In the genomic region with DNA sequence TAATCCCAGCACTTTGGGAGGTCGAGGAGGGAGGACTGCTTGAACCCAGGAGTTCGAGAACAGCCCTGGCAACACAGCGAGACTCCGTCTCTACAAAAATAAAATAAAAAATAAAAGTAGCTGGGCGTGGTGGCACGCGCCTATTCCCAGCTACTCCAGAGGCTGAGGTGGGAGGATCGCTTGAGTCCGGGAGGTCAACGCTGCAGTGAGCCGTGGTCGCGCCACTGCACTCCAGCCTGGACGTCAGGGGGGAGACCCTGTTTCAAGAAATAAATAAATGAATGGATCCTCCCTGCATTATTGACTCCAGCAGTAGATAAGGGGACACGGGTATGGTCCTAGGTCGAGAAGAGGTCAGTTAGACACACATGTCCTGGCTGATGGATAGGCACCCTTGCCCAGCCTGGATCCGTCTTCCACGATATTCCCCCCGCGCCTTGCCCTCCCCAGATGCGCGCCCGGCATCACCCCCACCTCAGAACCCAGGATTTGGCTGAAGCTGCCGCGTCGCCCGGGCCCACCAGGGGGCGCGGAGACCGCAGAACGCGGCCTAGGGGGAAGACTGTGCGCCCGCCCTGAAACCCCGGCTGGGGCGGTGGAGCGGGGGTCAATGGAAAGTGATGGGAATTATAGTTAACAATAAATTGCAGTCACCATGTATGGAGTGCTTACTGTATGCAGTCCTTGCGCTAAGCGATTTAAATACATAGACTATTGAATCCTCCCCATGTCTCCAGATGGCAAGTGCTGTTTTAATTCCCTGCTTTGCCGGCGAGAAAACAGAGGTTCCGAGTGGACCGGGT, we compare ENCODE assay signal across 9 cellular contexts. TPM values are rescaled to one million over a fixed set of nuclear protein-coding genes. Genes with fewer than 3 reads are reported as not detected.
DNase-seq lines count a peak whose midpoint lies in the region; ATAC-seq and TF ChIP-seq lines count a peak whose summit lies in the region.
"Had no signal": no experiment of that assay in that cellular context is flagged by ENCODE, and none has a peak within 500 bp of the region (broad histone marks: within the 10 kb centered on the region; RNA-seq: fewer than 3 reads in every experiment).

No MANE protein-coding gene starts in this region.

- ATAC-seq in Panc1 (peak; percentile 73), HG03439 (IDR thresholded peaks at IDR 0.05; ENCODE audit: unreplicated experiment) (no peak)
- ATAC-seq in naive thymus-derived CD4-positive, alpha-beta T cell = peak; percentile 18
- peak; percentile 48 for ATAC-seq in stimulated activated naive CD8-positive, alpha-beta T cell treated with anti-CD3 and anti-CD28 coated beads, Interleukin-15, Interleukin-2, amounts not matched to agents 100 U/mL and 50 U/mL, for 24 hours

- intact Hi-C loops in Panc1 (cut with micrococcal nuclease; ENCODE audit: unreplicated experiment) = no loop called here
- intact Hi-C loops in activated T-helper 2 cell treated with anti-CD3 and anti-CD28 coated beads, Interferon-gamma antibody, Interleukin-2, Interleukin-4, amounts not matched to agents 10 μg/mL and 5 μg/mL and 100 μg/mL, durations not matched to agents 14 hours and 24 hours and 36 hours (cut with micrococcal nuclease) = loop anchor here (1.0 kb wide), 1 partner anchor 19 kb away; no protein-coding TSS in a partner anchor
- intact Hi-C loops in naive thymus-derived CD4-positive, alpha-beta T cell (cut with micrococcal nuclease) = loop anchor here (1.0 kb wide), 1 partner anchor 19 kb away; no protein-coding TSS in a partner anchor

- H3K36me3 ChIP-seq in Panc1 (ENCODE audit: control insufficient read depth, insufficient read depth, low read length) = no peaks in the 10 kb centered on the region
- H3K36me3 ChIP-seq in naive thymus-derived CD4-positive, alpha-beta T cell (ENCODE audit: control insufficient read depth in 2 of 3, insufficient read depth in 3 of 3, low read length in 3 of 3) = no peaks in the 10 kb centered on the region

- POLR2A ChIA-PET in Panc1 (lab: Charles Lee) = interaction anchor here (2.7 kb wide), 1 partner anchor 15 kb away, joined by 16 read pairs; the partner anchor contains the start of gene JUNB
- POLR2A ChIA-PET in naive thymus-derived CD4-positive, alpha-beta T cell (lab: Charles Lee) = interaction anchor here (0.6 to 12.9 kb wide), 13 partner anchors 8 to 143 kb away, joined by 3 to 621 read pairs (median 5); partner anchors contain the start of genes DNASE2, GET3, JUNB and PRDX2

- H3K36me3 Mint-ChIP-seq in IgD-negative memory B cell = no peaks in the 10 kb centered on the region
- H3K36me3 Mint-ChIP-seq in activated T-helper 2 cell treated with anti-CD3 and anti-CD28 coated beads, Interferon-gamma antibody, Interleukin-2, Interleukin-4, amounts not matched to agents 10 μg/mL and 5 μg/mL and 100 μg/mL, durations not matched to agents 14 hours and 24 hours and 36 hours (ENCODE audit: low read depth) = no peaks in the 10 kb centered on the region
- H3K36me3 Mint-ChIP-seq in naive thymus-derived CD4-positive, alpha-beta T cell = no peaks in the 10 kb centered on the region

- H3K4me1 Mint-ChIP-seq in IgD-negative memory B cell = peaks cover 20 to 29% (median 22%) of the 10 kb centered on the region in 3 donors
- H3K4me1 Mint-ChIP-seq in activated T-helper 2 cell treated with anti-CD3 and anti-CD28 coated beads, Interferon-gamma antibody, Interleukin-2, Interleukin-4, amounts not matched to agents 10 μg/mL and 5 μg/mL and 100 μg/mL, durations not matched to agents 14 hours and 24 hours and 36 hours (ENCODE audit: low read depth) = peaks cover 28% of the 10 kb centered on the region
- peaks cover 20 to 45% (median 39%) of the 10 kb centered on the region in 7 donors for H3K4me1 Mint-ChIP-seq in naive thymus-derived CD4-positive, alpha-beta T cell

- in situ Hi-C loops in Panc1 (cut with HindIII; ENCODE audit: low pct_unique_long_range_greater_than_20kb, low sequenced_read_pairs) = no loop called here

- H3K9me3 ChIP-seq in Panc1 (ENCODE audit: control insufficient read depth, insufficient read depth, low read depth, low read length) = no peaks in the 10 kb centered on the region
- H3K9me3 ChIP-seq in naive thymus-derived CD4-positive, alpha-beta T cell (ENCODE audit: control insufficient read depth in 2 of 3, low read length in 3 of 3) = no peaks in the 10 kb centered on the region

- peaks cover 16% of the 10 kb centered on the region for H3K4me1 ChIP-seq in Panc1 (ENCODE audit: control insufficient read depth, insufficient read depth, low read length)
- H3K4me1 ChIP-seq in naive thymus-derived CD4-positive, alpha-beta T cell (ENCODE audit: control insufficient read depth in 2 of 2, insufficient read depth in 2 of 2, low read length in 2 of 2) = peaks cover 16 to 28% of the 10 kb centered on the region in 2 donors

- DNase-seq in GDM1 (lab: John Stamatoyannopoulos, UW) (peak; percentile 55), Panc1 (ENCODE audit: low read depth, low spot score) (no peak), fibroblast of peridontal ligament (ENCODE audit: extremely low read depth) (peak; percentile 71)
- DNase-seq in activated T-helper 2 cell treated with anti-CD3 and anti-CD28 coated beads, Interferon-gamma antibody, Interleukin-2, Interleukin-4, amounts not matched to agents 10 μg/mL and 5 μg/mL and 100 μg/mL, durations not matched to agents 14 hours and 24 hours and 36 hours (ENCODE audit: low spot score) = peak; percentile 79
- peak; percentile 69 to 89 (median 82) for DNase-seq in naive thymus-derived CD4-positive, alpha-beta T cell
- DNase-seq in stimulated activated naive CD8-positive, alpha-beta T cell treated with anti-CD3 and anti-CD28 coated beads, Interleukin-15, Interleukin-2, amounts not matched to agents 100 U/mL and 50 U/mL, for 24 hours = peak; percentile 93

- H3K27me3 Mint-ChIP-seq in IgD-negative memory B cell = no peaks in the 10 kb centered on the region
- H3K27me3 Mint-ChIP-seq in activated T-helper 2 cell treated with anti-CD3 and anti-CD28 coated beads, Interferon-gamma antibody, Interleukin-2, Interleukin-4, amounts not matched to agents 10 μg/mL and 5 μg/mL and 100 μg/mL, durations not matched to agents 14 hours and 24 hours and 36 hours (ENCODE audit: low read depth) = no peaks in the 10 kb centered on the region
- no peaks in the 10 kb centered on the region for H3K27me3 Mint-ChIP-seq in naive thymus-derived CD4-positive, alpha-beta T cell

- CTCF ChIA-PET in Panc1 (lab: Charles Lee) = interaction anchor here (0.6 to 3.3 kb wide), 7 partner anchors 10 to 163 kb away, joined by 3 to 23 read pairs (median 4); partner anchors contain the start of gene JUNB
- CTCF ChIA-PET in naive thymus-derived CD4-positive, alpha-beta T cell (lab: Charles Lee) = interaction anchor here (0.6 to 5.4 kb wide), 8 partner anchors 11 to 1373 kb away, joined by 3 to 169 read pairs (median 7); partner anchors contain the start of genes JUNB, PRDX2 and THSD8

- H3K4me3 ChIP-seq in Panc1 (ENCODE audit: low read depth in 2 of 2, low read length in 2 of 2) = peak overlapping the region; percentile 53 to 81
- H3K4me3 ChIP-seq in naive thymus-derived CD4-positive, alpha-beta T cell (ENCODE audit: low read length) = peak overlapping the region; percentile 76

- H3K27ac ChIP-seq in Panc1 (ENCODE audit: low read length) = peak overlapping the region; percentile 87
- peak overlapping the region; percentile 94 for H3K27ac ChIP-seq in naive thymus-derived CD4-positive, alpha-beta T cell (ENCODE audit: low read depth, low read length)

- no peaks in the 10 kb centered on the region for H3K9me3 Mint-ChIP-seq in IgD-negative memory B cell
- H3K9me3 Mint-ChIP-seq in activated T-helper 2 cell treated with anti-CD3 and anti-CD28 coated beads, Interferon-gamma antibody, Interleukin-2, Interleukin-4, amounts not matched to agents 10 μg/mL and 5 μg/mL and 100 μg/mL, durations not matched to agents 14 hours and 24 hours and 36 hours = no peaks in the 10 kb centered on the region
- peaks cover 0 to 8% (median 0%) of the 10 kb centered on the region in 11 donors for H3K9me3 Mint-ChIP-seq in naive thymus-derived CD4-positive, alpha-beta T cell

- BruUV-seq in Panc1 (replicated peaks; lab: Mats Ljungman, UMichigan) = no TSS peak

- TF ChIP-seq CTCF in Panc1 (IDR thresholded peaks at IDR 0.05) = peak; percentile 94

- H3K4me3 Mint-ChIP-seq in IgD-negative memory B cell = peak overlapping the region; percentile 82 to 96 (median 92)
- H3K4me3 Mint-ChIP-seq in activated T-helper 2 cell treated with anti-CD3 and anti-CD28 coated beads, Interferon-gamma antibody, Interleukin-2, Interleukin-4, amounts not matched to agents 10 μg/mL and 5 μg/mL and 100 μg/mL, durations not matched to agents 14 hours and 24 hours and 36 hours (ENCODE audit: low read depth) = peak overlapping the region; percentile 88
- peak overlapping the region; percentile 82 to 95 (median 87) for H3K4me3 Mint-ChIP-seq in naive thymus-derived CD4-positive, alpha-beta T cell

- no peaks in the 10 kb centered on the region for H3K27me3 ChIP-seq in Panc1 (ENCODE audit: control insufficient read depth, insufficient read depth, low read length)
- H3K27me3 ChIP-seq in naive thymus-derived CD4-positive, alpha-beta T cell (ENCODE audit: control insufficient read depth in 2 of 2, insufficient read depth in 2 of 2, low read length in 2 of 2) = no peaks in the 10 kb centered on the region

- peak overlapping the region; percentile 92 to 97 (median 95) for H3K27ac Mint-ChIP-seq in IgD-negative memory B cell
- H3K27ac Mint-ChIP-seq in activated T-helper 2 cell treated with anti-CD3 and anti-CD28 coated beads, Interferon-gamma antibody, Interleukin-2, Interleukin-4, amounts not matched to agents 10 μg/mL and 5 μg/mL and 100 μg/mL, durations not matched to agents 14 hours and 24 hours and 36 hours = peak overlapping the region; percentile 94
- H3K27ac Mint-ChIP-seq in naive thymus-derived CD4-positive, alpha-beta T cell = peak overlapping the region; percentile 42 to 98 (median 94)

RNA-seq across cellular contexts. Expression of gene HOOK2, which starts 2.1 kb away (rescaled TPM):
- 6.6 TPM for polyA plus RNA-seq in IgD-negative memory B cell
- total RNA-seq in Panc1 (2021; ENCODE audit: unreplicated experiment) = 14.3 TPM
- 27.7 TPM for polyA plus RNA-seq in Panc1 (2012; ENCODE audit: insufficient read length)
- total RNA-seq in activated T-helper 2 cell treated with anti-CD3 and anti-CD28 coated beads, Interferon-gamma antibody, Interleukin-2, Interleukin-4, amounts not matched to agents 10 μg/mL and 5 μg/mL and 100 μg/mL, durations not matched to agents 14 hours and 24 hours and 36 hours = 18.3 and 25.1 TPM in 2 replicates
- total RNA-seq in naive thymus-derived CD4-positive, alpha-beta T cell = 10 to 100 TPM; 16.6 to 37.5 (median 22.3) TPM
- polyA plus RNA-seq in naive thymus-derived CD4-positive, alpha-beta T cell = 1 to 10 TPM; 4.0 to 5.3 TPM

RNA-seq across cellular contexts. Expression of gene JUNB, which starts 13.9 kb away (rescaled TPM):
- polyA plus RNA-seq in IgD-negative memory B cell = 955 TPM
- 49.7 TPM for total RNA-seq in Panc1 (2021; ENCODE audit: unreplicated experiment)
- 73.3 TPM for polyA plus RNA-seq in Panc1 (2012; ENCODE audit: insufficient read length)
- 333 and 351 TPM in 2 replicates for total RNA-seq in activated T-helper 2 cell treated with anti-CD3 and anti-CD28 coated beads, Interferon-gamma antibody, Interleukin-2, Interleukin-4, amounts not matched to agents 10 μg/mL and 5 μg/mL and 100 μg/mL, durations not matched to agents 14 hours and 24 hours and 36 hours
- total RNA-seq in naive thymus-derived CD4-positive, alpha-beta T cell = 1,000 to 10,000 TPM in 2 of 5 experiments, 100 to 1,000 TPM in 3; 107 to 2,198 (median 203) TPM
- 1,000 to 10,000 TPM in 1 of 2 donors, 100 to 1,000 TPM in 1; 690 to 1,125 TPM for polyA plus RNA-seq in naive thymus-derived CD4-positive, alpha-beta T cell

RNA-seq across cellular contexts. Expression of gene PRDX2, which starts 24.2 kb away (rescaled TPM):
- polyA plus RNA-seq in IgD-negative memory B cell = 195 TPM
- total RNA-seq in Panc1 (2021; ENCODE audit: unreplicated experiment) = 61.0 TPM
- polyA plus RNA-seq in Panc1 (2012; ENCODE audit: insufficient read length) = 149 TPM
- 274 and 279 TPM in 2 replicates for total RNA-seq in activated T-helper 2 cell treated with anti-CD3 and anti-CD28 coated beads, Interferon-gamma antibody, Interleukin-2, Interleukin-4, amounts not matched to agents 10 μg/mL and 5 μg/mL and 100 μg/mL, durations not matched to agents 14 hours and 24 hours and 36 hours
- total RNA-seq in naive thymus-derived CD4-positive, alpha-beta T cell = 100 to 1,000 TPM in 3 of 5 experiments, 10 to 100 TPM in 2; 75.1 to 297 (median 117) TPM
- 100 to 1,000 TPM; 313 to 359 TPM for polyA plus RNA-seq in naive thymus-derived CD4-positive, alpha-beta T cell

RNA-seq across cellular contexts. Expression of gene THSD8, which starts 24.5 kb away (rescaled TPM):
- polyA plus RNA-seq in IgD-negative memory B cell = 6.4 TPM
- 24.8 TPM for total RNA-seq in Panc1 (2021; ENCODE audit: unreplicated experiment)
- 8.8 TPM for polyA plus RNA-seq in Panc1 (2012; ENCODE audit: insufficient read length)
- total RNA-seq in activated T-helper 2 cell treated with anti-CD3 and anti-CD28 coated beads, Interferon-gamma antibody, Interleukin-2, Interleukin-4, amounts not matched to agents 10 μg/mL and 5 μg/mL and 100 μg/mL, durations not matched to agents 14 hours and 24 hours and 36 hours = 28.6 and 29.8 TPM in 2 replicates
- 10 to 100 TPM in 1 of 5 experiments, 1 to 10 TPM in 2, under 1 TPM in 1, not detected in 1; 0.80 to 18.9 (median 2.1) TPM for total RNA-seq in naive thymus-derived CD4-positive, alpha-beta T cell
- not detected for polyA plus RNA-seq in naive thymus-derived CD4-positive, alpha-beta T cell
- total RNA-seq: renal cortical epithelial cell had no signal

RNA-seq across cellular contexts. Expression of gene BEST2, which starts 25.8 kb away (rescaled TPM):
- polyA plus RNA-seq in IgD-negative memory B cell = not detected
- total RNA-seq in Panc1 (2021; ENCODE audit: unreplicated experiment) = not detected
- polyA plus RNA-seq in Panc1 (2012; ENCODE audit: insufficient read length) = 0.23 TPM
- 0.11 TPM in 1 of 2 replicates, not detected in the other for total RNA-seq in activated T-helper 2 cell treated with anti-CD3 and anti-CD28 coated beads, Interferon-gamma antibody, Interleukin-2, Interleukin-4, amounts not matched to agents 10 μg/mL and 5 μg/mL and 100 μg/mL, durations not matched to agents 14 hours and 24 hours and 36 hours
- not detected for total RNA-seq in naive thymus-derived CD4-positive, alpha-beta T cell
- polyA plus RNA-seq in naive thymus-derived CD4-positive, alpha-beta T cell = not detected
- total RNA-seq: renal cortical epithelial cell had no signal
